In the genomic region with DNA sequence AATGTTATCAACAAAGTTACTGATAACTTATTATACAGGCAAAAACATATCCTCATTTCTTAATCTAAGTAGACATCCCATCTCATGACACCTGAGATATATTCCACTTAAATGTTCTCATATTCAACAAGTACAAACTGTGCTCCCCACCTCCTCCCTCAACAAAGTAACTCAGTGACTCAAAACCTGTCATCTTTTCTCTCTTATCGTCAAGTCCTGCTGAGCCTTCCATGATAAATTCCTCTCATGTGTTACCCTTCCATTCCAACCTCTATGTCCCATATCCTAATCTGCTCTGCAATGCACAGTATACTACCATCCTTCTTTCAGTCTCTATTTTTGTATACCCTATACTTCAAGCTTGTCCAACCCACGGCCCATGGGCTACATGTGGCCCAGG, we compare ENCODE assay signal across 19 cellular contexts.
"Had no signal": no experiment of that assay in that cellular context is flagged by ENCODE, and none has a peak within 500 bp of the region (broad histone marks: within the 10 kb centered on the region; RNA-seq: fewer than 3 reads in every experiment).

No MANE protein-coding gene starts in this region.

- H3K27ac Mint-ChIP-seq: activated CD4-positive, alpha-beta T cell treated with anti-CD3 and anti-CD28 coated beads, Interleukin-2, amount 10 ng/mL, durations not matched to agents 7 days and 5 days; activated CD8-positive, alpha-beta memory T cell treated with anti-CD3 and anti-CD28 coated beads, Interleukin-2, amount 10 ng/mL, durations not matched to agents 7 days and 5 days; activated CD8-positive, alpha-beta T cell treated with anti-CD3 and anti-CD28 coated beads for 36 hours; brain had no signal

- H3K27ac ChIP-seq: colonic mucosa, dorsolateral prefrontal cortex, esophagus muscularis mucosa, neutrophil, ovary, prostate gland, upper lobe of left lung had no signal

- ATAC-seq: activated CD8-positive, alpha-beta memory T cell treated with anti-CD3 and anti-CD28 coated beads, Interleukin-2, amount 10 ng/mL, durations not matched to agents 7 days and 5 days; activated CD8-positive, alpha-beta T cell treated with anti-CD3 and anti-CD28 coated beads for 36 hours; stimulated activated naive CD8-positive, alpha-beta T cell treated with anti-CD3 and anti-CD28 coated beads, Interleukin-15, Interleukin-2, amounts not matched to agents 100 U/mL and 50 U/mL, for 24 hours had no signal

- H3K4me3 ChIP-seq: colonic mucosa, dorsolateral prefrontal cortex, esophagus muscularis mucosa, ovary, prostate gland, upper lobe of left lung had no signal

- H3K9me3 Mint-ChIP-seq: activated CD4-positive, alpha-beta T cell treated with anti-CD3 and anti-CD28 coated beads, Interleukin-2, amount 10 ng/mL, durations not matched to agents 7 days and 5 days; activated CD8-positive, alpha-beta T cell treated with anti-CD3 and anti-CD28 coated beads for 36 hours; brain; nephron had no signal

- H3K27me3 ChIP-seq: colonic mucosa, dorsolateral prefrontal cortex, esophagus muscularis mucosa, neutrophil, ovary, upper lobe of left lung had no signal

- DNase-seq: activated CD4-positive, alpha-beta T cell treated with anti-CD3 and anti-CD28 coated beads, Interleukin-2, amount 10 ng/mL, durations not matched to agents 7 days and 5 days; activated CD8-positive, alpha-beta memory T cell treated with anti-CD3 and anti-CD28 coated beads, Interleukin-2, amount 10 ng/mL, durations not matched to agents 7 days and 5 days; activated CD8-positive, alpha-beta T cell treated with anti-CD3 and anti-CD28 coated beads for 36 hours; activated T-cell treated with anti-CD3 and anti-CD28 coated beads for 4 hours; aorta; central memory CD4-positive, alpha-beta T cell; colonic mucosa; dorsolateral prefrontal cortex; hippocampal formation; kidney glomerular epithelial cell; ovary; stimulated activated CD4-positive, alpha-beta T cell treated with anti-CD3 and anti-CD28 coated beads, Interleukin-4, amount 100 ng/mL, for 24 hours; stimulated activated naive CD8-positive, alpha-beta T cell treated with anti-CD3 and anti-CD28 coated beads, Interleukin-15, Interleukin-2, amounts not matched to agents 100 U/mL and 50 U/mL, for 24 hours; upper lobe of left lung had no signal

- H3K9me3 ChIP-seq: colonic mucosa, esophagus muscularis mucosa, neutrophil, ovary, prostate gland, upper lobe of left lung had no signal

- H3K4me1 Mint-ChIP-seq: nephron had no signal

- H3K27me3 Mint-ChIP-seq: activated CD4-positive, alpha-beta T cell treated with anti-CD3 and anti-CD28 coated beads, Interleukin-2, amount 10 ng/mL, durations not matched to agents 7 days and 5 days; activated CD8-positive, alpha-beta memory T cell treated with anti-CD3 and anti-CD28 coated beads, Interleukin-2, amount 10 ng/mL, durations not matched to agents 7 days and 5 days; activated CD8-positive, alpha-beta T cell treated with anti-CD3 and anti-CD28 coated beads for 36 hours; brain had no signal

- H3K4me3 Mint-ChIP-seq: activated CD4-positive, alpha-beta T cell treated with anti-CD3 and anti-CD28 coated beads, Interleukin-2, amount 10 ng/mL, durations not matched to agents 7 days and 5 days; activated CD8-positive, alpha-beta memory T cell treated with anti-CD3 and anti-CD28 coated beads, Interleukin-2, amount 10 ng/mL, durations not matched to agents 7 days and 5 days; activated CD8-positive, alpha-beta T cell treated with anti-CD3 and anti-CD28 coated beads for 36 hours; brain; nephron had no signal

- H3K4me1 ChIP-seq: colonic mucosa, prostate gland had no signal

- H3K36me3 ChIP-seq: colonic mucosa, ovary, prostate gland had no signal
